15 cellular contexts compared by ENCODE assay signal in genomic region chr13:25584975-25585374, GRCh38.
DNase-seq lines count a peak whose midpoint lies in the region; ATAC-seq and TF ChIP-seq lines count a peak whose summit lies in the region.
"Had no signal": no experiment of that assay in that cellular context is flagged by ENCODE, and none has a peak within 500 bp of the region (broad histone marks: within the 10 kb centered on the region; RNA-seq: fewer than 3 reads in every experiment).

No MANE protein-coding gene starts in this region.

- TF ChIP-seq RAD21 in Ishikawa (IDR thresholded peaks at IDR 0.05; ENCODE audit: low read depth): no peak

- DNase-seq in NCI-H2227 (lab: John Stamatoyannopoulos, UW; ENCODE audit: unreplicated experiment): peak; percentile 47
- DNase-seq in NCI-H2227 treated with DMSO at 0.1 percent for 48 hours (lab: John Stamatoyannopoulos, UW): no peak
- DNase-seq in NCI-H748 (lab: John Stamatoyannopoulos, UW; ENCODE audit: unreplicated experiment): peak; percentile 68
- peak; percentile 4 for DNase-seq in fibroblast of peridontal ligament (ENCODE audit: extremely low read depth)
- DNase-seq in AG20443 (ENCODE audit: low spot score): no peak
- DNase-seq: MV-4-11, NCI-H1436 treated with DMSO at 0.1 percent for 48 hours, NCI-H2029 treated with DMSO at 0.1 percent for 48 hours, NCI-H526, SIG-M5, T-helper 1 cell, T1000 had no signal

- no peak for ATAC-seq in HG03025 (IDR thresholded peaks at IDR 0.05; ENCODE audit: low FRiP score, unreplicated experiment)
- ATAC-seq: A549 had no signal

- TF ChIP-seq EP300 in Ishikawa (IDR thresholded peaks at IDR 0.05; ENCODE audit: borderline replicate concordance): no peak

TF ChIP-seq in Ishikawa, 13 proteins besides CTCF, POLR2A, EP300 and RAD21:
- TF ChIP-seq FOXM1 (IDR thresholded peaks at IDR 0.05; ENCODE audit: borderline replicate concordance, low read depth) (no peak), NFIC (IDR thresholded peaks at IDR 0.05) (peak; percentile 42; the same call in 1 of the 2 replicates)

Comparison
In these comparisons a context has a peak if more than half of its experiments do, and no peak if none do; other contexts are left out.
1. DNase-seq: peak in NCI-H2227 (single experiment), NCI-H748 (single experiment) and fibroblast of peridontal ligament (single experiment); none in NCI-H2227 treated with DMSO at 0.1 percent for 48 hours (single experiment) and AG20443 (single experiment).